Comparison of ENCODE assay signal across 13 cellular contexts in genomic region chr20:23693220-23693619, GRCh38. TPM values are rescaled to one million over a fixed set of nuclear protein-coding genes. Genes with fewer than 3 reads are reported as not detected.
A peak's percentile ranks its signal among the peaks of the same experiment; 100 is the strongest.
DNase-seq lines count a peak whose midpoint lies in the region; FAIRE-seq and TF ChIP-seq lines count a peak whose summit lies in the region.
"Not testable (repeated sequence)": the region's sequence is repeated elsewhere in the genome, so short reads cannot be mapped to it uniquely, and the experiment has no call there.
"Had no signal": no experiment of that assay in that cellular context is flagged by ENCODE, and none has a peak within 500 bp of the region (broad histone marks: within the 10 kb centered on the region; RNA-seq: fewer than 3 reads in every experiment).

No MANE protein-coding gene starts in this region.

- not testable (repeated sequence) for TF ChIP-seq RAD21 in SK-N-SH (IDR thresholded peaks at IDR 0.05; ENCODE audit: low read length)

- H3K27me3 Mint-ChIP-seq in MCF 10A (ENCODE audit: insufficient read depth, unreplicated experiment) = peaks cover 30% of the 10 kb centered on the region

- not testable (repeated sequence) for H3F3A ChIP-seq in SK-N-SH (replicated peaks; ENCODE audit: insufficient read depth)

- not testable (repeated sequence) for H3K9me3 ChIP-seq in SK-N-SH

- H3K9me2 ChIP-seq in SK-N-SH = not testable (repeated sequence)

- H3K4me3 Mint-ChIP-seq in MCF 10A (ENCODE audit: unreplicated experiment) = not testable (repeated sequence)

- H3K4me2 ChIP-seq in SK-N-SH = peak overlapping the region; percentile 29; the same call in 1 of the 2 replicates

- H3K27me3 ChIP-seq in SK-N-SH (ENCODE audit: insufficient read depth) = not testable (repeated sequence)

- not testable (repeated sequence) for H3K79me2 ChIP-seq in SK-N-SH (ENCODE audit: insufficient read depth)

- intact Hi-C loops in MCF 10A (cut with micrococcal nuclease) = not testable (repeated sequence)

- H4K20me1 ChIP-seq in SK-N-SH (ENCODE audit: insufficient read depth) = not testable (repeated sequence)

- H3K9me3 Mint-ChIP-seq in MCF 10A (ENCODE audit: unreplicated experiment) = not testable (repeated sequence)

- 36% methylated on average over 5 of the region's 5 CpGs for WGBS in SK-N-SH (ENCODE audit: low lambda C conversion rate)

- H3K4me1 ChIP-seq in SK-N-SH (ENCODE audit: control insufficient read depth in 1 of 2, insufficient read depth in 2 of 2, low read depth in 1 of 2, low read length in 1 of 2) = not testable (repeated sequence)

- peak overlapping the region; percentile 26; the same call in 1 of the 2 replicates for H2AFZ ChIP-seq in SK-N-SH (ENCODE audit: low read depth)

- not testable (repeated sequence) for H3K27ac Mint-ChIP-seq in MCF 10A (ENCODE audit: low read depth, unreplicated experiment)

- CTCF ChIA-PET in SK-N-SH (lab: Yijun Ruan, JAX) = not testable (repeated sequence)
- CTCF ChIA-PET in MCF 10A (lab: Yijun Ruan, JAX) = interaction anchor here (0.6 kb wide), 1 partner anchor 1927 kb away, joined by 3 read pairs; no protein-coding TSS in a partner anchor

- not testable (repeated sequence) for BruUV-seq in MCF 10A (replicated peaks; lab: Mats Ljungman, UMichigan)

- H3K36me3 Mint-ChIP-seq in MCF 10A (ENCODE audit: insufficient read depth, unreplicated experiment) = not testable (repeated sequence)

- H3K4me3 ChIP-seq in SK-N-SH (ENCODE audit: low read depth in 2 of 2, low read length in 1 of 2) = not testable (repeated sequence)

- H3K27ac ChIP-seq in SK-N-SH (ENCODE audit: low read depth in 2 of 2, low read length in 1 of 2) = not testable (repeated sequence)

- H3K36me3 ChIP-seq in SK-N-SH (replicated peaks in 1 of 2; ENCODE audit: control insufficient read depth in 1 of 2, insufficient read depth in 2 of 2, low read length in 1 of 2) = not testable (repeated sequence)

- not testable (repeated sequence) for TF ChIP-seq CTCF in SK-N-SH (IDR thresholded peaks at IDR 0.05); MCF 10A (IDR thresholded peaks at IDR 0.05; ENCODE audit: unreplicated experiment)

- not testable (repeated sequence) for TF ChIP-seq EP300 in SK-N-SH (IDR thresholded peaks at IDR 0.05; ENCODE audit: borderline replicate concordance in 1 of 2, low read depth in 1 of 2, low read length in 1 of 2)

- not testable (repeated sequence) for FAIRE-seq in HTR-8/SVneo (lab: Jason Lieb, UNC); urothelium cell line (lab: Jason Lieb, UNC)

- DNase-seq in EL = peak; percentile 76
- DNase-seq in HTR-8/SVneo (ENCODE audit: insufficient read length, low spot score) = peak; percentile 19
- DNase-seq in SK-N-SH = not testable (repeated sequence)
- DNase-seq in MCF 10A (ENCODE audit: unreplicated experiment) = peak; percentile 22
- peak; percentile 38 for DNase-seq in fibroblast of peridontal ligament (ENCODE audit: extremely low read depth)
- peak; percentile 65 for DNase-seq in hepatic stellate cell (ENCODE audit: low spot score)
- DNase-seq in myocyte (ENCODE audit: low read depth) = peak; percentile 39
- peak; percentile 29 for DNase-seq in urothelium cell line (ENCODE audit: low spot score)

- not testable (repeated sequence) for H3K9ac ChIP-seq in SK-N-SH

- H3K4me1 Mint-ChIP-seq in MCF 10A (ENCODE audit: insufficient read depth, unreplicated experiment) = not testable (repeated sequence)

- POLR2A ChIA-PET in SK-N-SH (lab: Yijun Ruan, JAX); MCF 10A (lab: Yijun Ruan, JAX): not testable (repeated sequence)

TF ChIP-seq in SK-N-SH, 30 proteins besides CTCF, POLR2A, EP300 and RAD21:
- TF ChIP-seq FOSL2 (IDR thresholded peaks at IDR 0.05; ENCODE audit: borderline replicate concordance, low read depth) = peak; percentile 19; the same call in 1 of the 2 replicates
- peak; percentile 46 for TF ChIP-seq TCF12 (IDR thresholded peaks at IDR 0.05)
- TF ChIP-seq MAX (IDR thresholded peaks at IDR 0.05; ENCODE audit: low read depth) = peak; percentile 52; the same call in 1 of the 2 replicates
TF ChIP-seq in SK-N-SH: peak in this region for 3; not testable (repeated sequence) for 27.

RNA-seq across cellular contexts. Expression of gene CST4, which starts 4.4 kb away (rescaled TPM):
- polyA plus RNA-seq in SK-N-SH (2012; rRNA removed) = not detected in 2 replicates
- not detected in 2 replicates for polyA plus RNA-seq in SK-N-SH (2012; cell fraction: cytosol; rRNA removed)
- polyA plus RNA-seq in SK-N-SH (2012; cell fraction: nucleus; rRNA removed) = not detected in 2 replicates
- total RNA-seq in MCF 10A (2022) (not detected in 2 replicates), myocyte (not detected in 2 replicates)
- not detected for polyA plus RNA-seq in myocyte (2012)
- total RNA-seq: activated T-helper 17 cell treated with anti-CD3 and anti-CD28 coated beads, Interleukin-2, amount 50 U/mL, for 72 hours; kidney; ovary; spleen; temporal lobe had no signal
- polyA plus RNA-seq: ovary, spleen had no signal

RNA-seq across cellular contexts. Expression of gene CST3, which starts 55.5 kb away (rescaled TPM):
- polyA plus RNA-seq in SK-N-SH (2012; rRNA removed) = 328 and 428 TPM in 2 replicates
- polyA plus RNA-seq in SK-N-SH (2012; cell fraction: cytosol; rRNA removed) = 172 and 280 TPM in 2 replicates
- polyA plus RNA-seq in SK-N-SH (2012; cell fraction: nucleus; rRNA removed) = 113 and 174 TPM in 2 replicates
- total RNA-seq in MCF 10A (2022) (303 and 315 TPM in 2 replicates), myocyte (534 and 577 TPM in 2 replicates)
- 367 TPM for polyA plus RNA-seq in myocyte (2012)
- total RNA-seq: activated T-helper 17 cell treated with anti-CD3 and anti-CD28 coated beads, Interleukin-2, amount 50 U/mL, for 72 hours had no signal

RNA-seq across cellular contexts. Expression of gene CST1, which starts 57.5 kb away (rescaled TPM):
- not detected in 2 replicates for polyA plus RNA-seq in SK-N-SH (2012; rRNA removed)
- not detected in 2 replicates for polyA plus RNA-seq in SK-N-SH (2012; cell fraction: cytosol; rRNA removed)
- polyA plus RNA-seq in SK-N-SH (2012; cell fraction: nucleus; rRNA removed) = not detected in 2 replicates
- total RNA-seq in MCF 10A (2022) (not detected in 2 replicates), myocyte (not detected in 2 replicates)
- polyA plus RNA-seq in myocyte (2012) = 0.43 TPM
- total RNA-seq: activated T-helper 17 cell treated with anti-CD3 and anti-CD28 coated beads, Interleukin-2, amount 50 U/mL, for 72 hours; kidney; spleen; temporal lobe had no signal
- polyA plus RNA-seq: spleen had no signal
